Comparison of ENCODE assay signal across 20 cellular contexts in genomic region chr4:87213425-87213824, GRCh38. TPM values are rescaled to one million over a fixed set of nuclear protein-coding genes. Genes with fewer than 3 reads are reported as not detected.
DNase-seq lines count a peak whose midpoint lies in the region; FAIRE-seq and TF ChIP-seq lines count a peak whose summit lies in the region.
"Had no signal": no experiment of that assay in that cellular context is flagged by ENCODE, and none has a peak within 500 bp of the region (broad histone marks: within the 10 kb centered on the region; RNA-seq: fewer than 3 reads in every experiment).

No MANE protein-coding gene starts in this region.

- H3K27me3 ChIP-seq in endothelial cell of umbilical vein (ENCODE audit: control insufficient read depth in 2 of 2, insufficient read depth in 2 of 2, low read length in 2 of 2) (no peaks in the 10 kb centered on the region), neutrophil (no peaks in the 10 kb centered on the region)
- H3K27me3 ChIP-seq: stomach had no signal

- dilution Hi-C loops in endothelial cell of umbilical vein (cut with MboI; ENCODE audit: extremely low pct_ligation_motif_present, low sequenced_read_pairs), result no loop called here

- no peaks in the 10 kb centered on the region for H3K9me3 Mint-ChIP-seq in osteocyte (ENCODE audit: unreplicated experiment)
- H3K9me3 Mint-ChIP-seq: activated T-helper 17 cell treated with anti-CD3 and anti-CD28 coated beads, Interleukin-2, amount 50 U/mL, for 72 hours; T-cell had no signal

- no peaks in the 10 kb centered on the region for H3K9me1 ChIP-seq in endothelial cell of umbilical vein (replicated peaks; ENCODE audit: control insufficient read depth, extremely low read depth, insufficient read depth, low read length)

- H3K4me2 ChIP-seq in endothelial cell of umbilical vein (ENCODE audit: insufficient read depth, low read length), result no peak overlapping the region

- H4K20me1 ChIP-seq in endothelial cell of umbilical vein (replicated peaks; ENCODE audit: control insufficient read depth, extremely low read depth, insufficient read depth, low read length), result peaks cover 2% of the 10 kb centered on the region

- no peak for FAIRE-seq in endothelial cell of umbilical vein (lab: Jason Lieb, UNC)
- no peak for FAIRE-seq in urothelium cell line (lab: Jason Lieb, UNC)
- FAIRE-seq: kidney had no signal

- no peak overlapping the region for H3K4me3 Mint-ChIP-seq in osteocyte (ENCODE audit: unreplicated experiment)
- H3K4me3 Mint-ChIP-seq: activated T-helper 17 cell treated with anti-CD3 and anti-CD28 coated beads, Interleukin-2, amount 50 U/mL, for 72 hours; T-cell had no signal

- H3K9ac ChIP-seq in endothelial cell of umbilical vein (replicated peaks; ENCODE audit: extremely low read depth, insufficient read depth, low read length), result no peak overlapping the region
- H3K9ac ChIP-seq: parathyroid adenoma had no signal

- H3K4me3 ChIP-seq in HEK293 (ENCODE audit: low read depth, low read length), result no peak overlapping the region
- no peak overlapping the region for H3K4me3 ChIP-seq in endothelial cell of umbilical vein (replicated peaks in 1 of 3; ENCODE audit: insufficient read depth in 1 of 3, low read depth in 1 of 3, low read length in 3 of 3)
- H3K4me3 ChIP-seq in neutrophil (ENCODE audit: low read depth in 1 of 2, low read length in 1 of 2), result no peak overlapping the region
- H3K4me3 ChIP-seq in lower leg skin (ENCODE audit: low read depth, poor library complexity, severe bottlenecking), result no peak overlapping the region
- H3K4me3 ChIP-seq: stomach had no signal

- POLR2A ChIA-PET in HEK293 (lab: Yijun Ruan, JAX) (no interaction called here), endothelial cell of umbilical vein (lab: Charles Lee) (no interaction called here)

- intact Hi-C loops in endothelial cell of umbilical vein (cut with micrococcal nuclease) (no loop called here), lower leg skin (cut with DNase I; ENCODE audit: low total_unique reads) (no loop called here)

- no peaks in the 10 kb centered on the region for H3K36me3 ChIP-seq in HEK293 (ENCODE audit: control insufficient read depth in 2 of 2, insufficient read depth in 1 of 2, low read length in 2 of 2)
- no peaks in the 10 kb centered on the region for H3K36me3 ChIP-seq in endothelial cell of umbilical vein (ENCODE audit: control insufficient read depth in 2 of 2, extremely low read depth in 1 of 2, insufficient read depth in 2 of 2, low read length in 2 of 2)
- H3K36me3 ChIP-seq in neutrophil, result no peaks in the 10 kb centered on the region
- H3K36me3 ChIP-seq: stomach, WERI-Rb-1 had no signal

- TF ChIP-seq POLR2A in endothelial cell of umbilical vein (IDR thresholded peaks at IDR 0.05; ENCODE audit: low read depth, low read length) (no peak), lower leg skin (IDR thresholded peaks at IDR 0.05) (no peak)

- H3K27ac ChIP-seq in HEK293 (ENCODE audit: extremely low read depth, low read depth, low read length), result no peak overlapping the region
- H3K27ac ChIP-seq in endothelial cell of umbilical vein (ENCODE audit: insufficient read depth, low read depth, low read length), result no peak overlapping the region
- H3K27ac ChIP-seq in neutrophil, result peak overlapping the region; percentile 90
- H3K27ac ChIP-seq: parathyroid adenoma, stomach, WERI-Rb-1 had no signal

- DNase-seq in AML-193 (lab: John Stamatoyannopoulos, UW), result peak; percentile 26
- peak; percentile 11 for DNase-seq in endothelial cell of umbilical vein (ENCODE audit: low read depth, low spot score)
- DNase-seq in lower leg skin (ENCODE audit: low spot score in 2 of 2), result no peak
- DNase-seq in urothelium cell line (ENCODE audit: low spot score), result no peak
- DNase-seq in osteocyte (ENCODE audit: extremely low spot score, unreplicated experiment), result no peak
- DNase-seq: cerebellar nuclear complex; DMS79; glutamatergic neuron; Karpas-422; kidney; NCI-H2029; NCI-H526 treated with DMSO at 0.1 percent for 48 hours; stimulated activated CD4-positive, alpha-beta T cell treated with anti-CD3 and anti-CD28 coated beads, Interleukin-15, amount 100 ng/mL, for 24 hours; stomach; T-cell; WERI-Rb-1 had no signal

- H3K9me3 ChIP-seq in HEK293 (ENCODE audit: control insufficient read depth, insufficient read depth, low read depth, low read length) (no peaks in the 10 kb centered on the region), endothelial cell of umbilical vein (replicated peaks; ENCODE audit: control insufficient read depth, insufficient read depth, low read length) (no peaks in the 10 kb centered on the region), neutrophil (no peaks in the 10 kb centered on the region)
- H3K9me3 ChIP-seq: stomach had no signal

- no peak overlapping the region for H3K27ac Mint-ChIP-seq in osteocyte (ENCODE audit: unreplicated experiment)
- H3K27ac Mint-ChIP-seq: activated T-helper 17 cell treated with anti-CD3 and anti-CD28 coated beads, Interleukin-2, amount 50 U/mL, for 72 hours; T-cell had no signal

- no peaks in the 10 kb centered on the region for H3K27me3 Mint-ChIP-seq in osteocyte (ENCODE audit: unreplicated experiment)
- H3K27me3 Mint-ChIP-seq: activated T-helper 17 cell treated with anti-CD3 and anti-CD28 coated beads, Interleukin-2, amount 50 U/mL, for 72 hours; T-cell had no signal

- H2AFZ ChIP-seq in endothelial cell of umbilical vein (ENCODE audit: low read depth, low read length), result no peak overlapping the region
- H2AFZ ChIP-seq: parathyroid adenoma had no signal

- no peak for TF ChIP-seq CTCF in HEK293 (tag by site-specific recombination; IDR thresholded peaks at IDR 0.05)
- no peak for TF ChIP-seq CTCF in endothelial cell of umbilical vein (IDR thresholded peaks at IDR 0.05; ENCODE audit: extremely low read depth in 1 of 2, insufficient read depth in 1 of 2, low read depth in 1 of 2, low read length in 2 of 2)
- TF ChIP-seq CTCF in neutrophil (IDR thresholded peaks at IDR 0.05), result no peak
- no peak for TF ChIP-seq CTCF in lower leg skin (IDR thresholded peaks at IDR 0.05)
- no peak for TF ChIP-seq CTCF in osteocyte (IDR thresholded peaks at IDR 0.05)

- H3K4me1 ChIP-seq in HEK293 (ENCODE audit: control insufficient read depth, insufficient read depth, low read length) (peaks cover 5% of the 10 kb centered on the region), endothelial cell of umbilical vein (ENCODE audit: control insufficient read depth, extremely low read depth, insufficient read depth, low read length) (no peaks in the 10 kb centered on the region), neutrophil (ENCODE audit: control insufficient read depth in 1 of 2, insufficient read depth in 1 of 2, low read depth in 1 of 2, low read length in 1 of 2) (peaks cover 50 to 63% of the 10 kb centered on the region in 2 experiments)
- H3K4me1 ChIP-seq: parathyroid adenoma had no signal

- H3K36me3 Mint-ChIP-seq in osteocyte (ENCODE audit: unreplicated experiment), result no peaks in the 10 kb centered on the region

- no TSS peak for BruUV-seq in endothelial cell of umbilical vein (replicated peaks; lab: Mats Ljungman, UMichigan)

- H3K79me2 ChIP-seq in endothelial cell of umbilical vein (ENCODE audit: control insufficient read depth, insufficient read depth, low read length), result peaks cover 14% of the 10 kb centered on the region

- peaks cover 21% of the 10 kb centered on the region for H3K4me1 Mint-ChIP-seq in osteocyte (ENCODE audit: unreplicated experiment)

- 69 to 75% methylated on average over 1 of the region's 1 CpG for WGBS in lower leg skin, 2 donors

- CTCF ChIA-PET in HEK293 (lab: Yijun Ruan, JAX) (interaction anchor here (0.6 to 1.1 kb wide), 2 partner anchors 22 to 280 kb away, joined by 3 to 4 read pairs; no protein-coding TSS in a partner anchor), endothelial cell of umbilical vein (lab: Charles Lee) (interaction anchor here (1.0 kb wide), 1 partner anchor 140 kb away, joined by 4 read pairs; no protein-coding TSS in a partner anchor)

TF ChIP-seq in HEK293, 187 proteins besides CTCF, POLR2A, EP300 and RAD21 (continues in another document):
- peak; percentile 24; the same call in 1 of the 2 replicates for TF ChIP-seq FEZF1 (tag by site-specific recombination; IDR thresholded peaks at IDR 0.05)
- TF ChIP-seq ZNF157 (tag by site-specific recombination; IDR thresholded peaks at IDR 0.05), result no peak
- TF ChIP-seq ZNF660 (tag by site-specific recombination; IDR thresholded peaks at IDR 0.05), result peak; percentile 52; the same call in 1 of the 2 replicates
- peak; percentile 50; the same call in 1 of the 2 replicates for TF ChIP-seq ZNF341 (tag by site-specific recombination; IDR thresholded peaks at IDR 0.05; ENCODE audit: low read depth)
- no peak for TF ChIP-seq ZFP3 (tag by site-specific recombination; IDR thresholded peaks at IDR 0.05; ENCODE audit: low read depth)
- no peak for TF ChIP-seq ZNF843 (tag by site-specific recombination; IDR thresholded peaks at IDR 0.05)

TF ChIP-seq in endothelial cell of umbilical vein, 7 proteins besides CTCF, POLR2A, EP300 and RAD21:
- TF ChIP-seq, protein P1, sequence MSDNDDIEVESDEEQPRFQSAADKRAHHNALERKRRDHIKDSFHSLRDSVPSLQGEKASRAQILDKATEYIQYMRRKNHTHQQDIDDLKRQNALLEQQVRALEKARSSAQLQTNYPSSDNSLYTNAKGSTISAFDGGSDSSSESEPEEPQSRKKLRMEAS (IDR thresholded peaks at IDR 0.05; ENCODE audit: insufficient read depth, insufficient read length), result no peak
- TF ChIP-seq GATA2 (IDR thresholded peaks at IDR 0.05; ENCODE audit: insufficient read depth, insufficient read length, low read depth, low read length) (no peak), MYC (IDR thresholded peaks at IDR 0.05; ENCODE audit: low read depth, low read length) (no peak), POLR2AphosphoS5 (IDR thresholded peaks at IDR 0.05; ENCODE audit: insufficient read depth, low read depth, low read length) (no peak), FOS (IDR thresholded peaks at IDR 0.05; ENCODE audit: borderline replicate concordance, insufficient read depth, low read length) (no peak)

RNA-seq across cellular contexts. Expression of gene KLHL8, which starts 7.0 kb away (rescaled TPM):
- 9.0 and 9.6 TPM in 2 replicates for total RNA-seq in endothelial cell of umbilical vein
- polyA plus RNA-seq in endothelial cell of umbilical vein, result 1.3 and 1.7 TPM in 2 replicates
- 2.3 and 2.6 TPM in 2 replicates for polyA plus RNA-seq in endothelial cell of umbilical vein (2011; cell fraction: cytosol; rRNA removed)
- polyA plus RNA-seq in endothelial cell of umbilical vein (2011; cell fraction: nucleus; rRNA removed), result 2.0 and 3.0 TPM in 2 replicates
- polyA plus RNA-seq in endothelial cell of umbilical vein (2012), result 5.9 and 9.7 TPM in 2 replicates
- polyA minus RNA-seq in endothelial cell of umbilical vein, result 11.1 and 14.6 TPM in 2 replicates
- 6.1 TPM for polyA minus RNA-seq in endothelial cell of umbilical vein (2011; cell fraction: cytosol; rRNA and poly(A)+ RNA removed)
- polyA minus RNA-seq in endothelial cell of umbilical vein (2011; cell fraction: nucleus; rRNA and poly(A)+ RNA removed), result 7.1 and 7.4 TPM in 2 replicates
- 10 to 100 TPM in 1 of 4 donors, 1 to 10 TPM in 3; 6.2 to 11.5 (median 8.3) TPM for total RNA-seq in lower leg skin
- total RNA-seq in osteocyte, result 9.8 and 11.5 TPM in 2 replicates

Comparison
In these comparisons a context has a peak if more than half of its experiments do, and no peak if none do; other contexts are left out.
1. DNase-seq: peak in AML-193 (2 of 2) and endothelial cell of umbilical vein (single experiment); none in lower leg skin (0 of 2), urothelium cell line (single experiment) and osteocyte (single experiment).